ENCODE assay signal across 1 cellular context in genomic region chr1:235077571-235078479, GRCh38.
TF ChIP-seq lines count a peak whose summit lies in the region.

No MANE protein-coding gene starts in this region.

TF ChIP-seq in K562, 482 proteins besides CTCF, POLR2A, EP300 and RAD21 (continued from another document and continues in another):
- TF ChIP-seq, protein P1, sequence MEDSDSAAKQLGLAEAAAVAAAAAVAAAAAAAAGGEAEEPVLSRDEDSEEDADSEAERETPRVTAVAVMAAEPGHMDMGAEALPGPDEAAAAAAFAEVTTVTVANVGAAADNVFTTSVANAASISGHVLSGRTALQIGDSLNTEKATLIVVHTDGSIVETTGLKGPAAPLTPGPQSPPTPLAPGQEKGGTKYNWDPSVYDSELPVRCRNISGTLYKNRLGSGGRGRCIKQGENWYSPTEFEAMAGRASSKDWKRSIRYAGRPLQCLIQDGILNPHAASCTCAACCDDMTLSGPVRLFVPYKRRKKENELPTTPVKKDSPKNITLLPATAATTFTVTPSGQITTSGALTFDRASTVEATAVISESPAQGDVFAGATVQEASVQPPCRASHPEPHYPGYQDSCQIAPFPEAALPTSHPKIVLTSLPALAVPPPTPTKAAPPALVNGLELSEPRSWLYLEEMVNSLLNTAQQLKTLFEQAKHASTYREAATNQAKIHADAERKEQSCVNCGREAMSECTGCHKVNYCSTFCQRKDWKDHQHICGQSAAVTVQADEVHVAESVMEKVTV (CRISPR knock-in tag; IDR thresholded peaks at IDR 0.05) = no peak
- no peak for TF ChIP-seq POU5F1 (IDR thresholded peaks at IDR 0.05; ENCODE audit: borderline replicate concordance, low read depth, low read length, partially characterized antibody)
- TF ChIP-seq, protein P2, sequence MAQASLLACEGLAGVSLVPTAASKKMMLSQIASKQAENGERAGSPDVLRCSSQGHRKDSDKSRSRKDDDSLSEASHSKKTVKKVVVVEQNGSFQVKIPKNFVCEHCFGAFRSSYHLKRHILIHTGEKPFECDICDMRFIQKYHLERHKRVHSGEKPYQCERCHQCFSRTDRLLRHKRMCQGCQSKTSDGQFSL (CRISPR knock-in tag; IDR thresholded peaks at IDR 0.05) = no peak
- TF ChIP-seq, protein P2 (tag; IDR thresholded peaks at IDR 0.05) = no peak
- TF ChIP-seq TBP (optimal IDR thresholded peaks at IDR 0.05; ENCODE audit: low read depth, low read length) = no peak
- TF ChIP-seq DPF2 (IDR thresholded peaks at IDR 0.05) = no peak
- peak; percentile 96 for TF ChIP-seq ELF4 (CRISPR knock-in tag; IDR thresholded peaks at IDR 0.05)
- no peak for TF ChIP-seq XRCC4 (IDR thresholded peaks at IDR 0.05; ENCODE audit: extremely low read depth, insufficient read depth, insufficient read length)
- peak; percentile 71; the same call in 1 of the 2 replicates for TF ChIP-seq ZBTB2 (IDR thresholded peaks at IDR 0.05)
- TF ChIP-seq ETV1 (tag; conservative IDR thresholded peaks at IDR 0.05; ENCODE audit: low read depth) = no peak
- TF ChIP-seq, protein P3, sequence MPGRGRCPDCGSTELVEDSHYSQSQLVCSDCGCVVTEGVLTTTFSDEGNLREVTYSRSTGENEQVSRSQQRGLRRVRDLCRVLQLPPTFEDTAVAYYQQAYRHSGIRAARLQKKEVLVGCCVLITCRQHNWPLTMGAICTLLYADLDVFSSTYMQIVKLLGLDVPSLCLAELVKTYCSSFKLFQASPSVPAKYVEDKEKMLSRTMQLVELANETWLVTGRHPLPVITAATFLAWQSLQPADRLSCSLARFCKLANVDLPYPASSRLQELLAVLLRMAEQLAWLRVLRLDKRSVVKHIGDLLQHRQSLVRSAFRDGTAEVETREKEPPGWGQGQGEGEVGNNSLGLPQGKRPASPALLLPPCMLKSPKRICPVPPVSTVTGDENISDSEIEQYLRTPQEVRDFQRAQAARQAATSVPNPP (IDR thresholded peaks at IDR 0.05; ENCODE audit: borderline replicate concordance, insufficient read depth, insufficient read length) = no peak
- peak; percentile 92 for TF ChIP-seq SMARCA5 (IDR thresholded peaks at IDR 0.05)
- TF ChIP-seq BHLHE40 (IDR thresholded peaks at IDR 0.05; ENCODE audit: low read length) = no peak
- no peak for TF ChIP-seq ZNF282 (CRISPR knock-in tag; IDR thresholded peaks at IDR 0.05)
- no peak for TF ChIP-seq XRCC5 (IDR thresholded peaks at IDR 0.05; ENCODE audit: low read depth, low read length)
- TF ChIP-seq E2F3 (CRISPR knock-in tag; IDR thresholded peaks at IDR 0.05) = no peak
- TF ChIP-seq NR2C1 (IDR thresholded peaks at IDR 0.05) = peak; percentile 58; the same call in 1 of the 2 replicates
- no peak for TF ChIP-seq NR2C1 (tag; IDR thresholded peaks at IDR 0.05)
- TF ChIP-seq SREBF2 (CRISPR knock-in tag; IDR thresholded peaks at IDR 0.05) = no peak
- TF ChIP-seq ARHGAP35 (IDR thresholded peaks at IDR 0.05; ENCODE audit: partially characterized antibody) = peak; percentile 91
- TF ChIP-seq FIP1L1 (IDR thresholded peaks at IDR 0.05; ENCODE audit: low read depth, low read length, poor library complexity, severe bottlenecking) = no peak
- TF ChIP-seq EHMT2 (IDR thresholded peaks at IDR 0.05) = peak; percentile 84
- no peak for TF ChIP-seq VEZF1 (CRISPR knock-in tag; IDR thresholded peaks at IDR 0.05)
- no peak for TF ChIP-seq HDAC6 (IDR thresholded peaks at IDR 0.05; ENCODE audit: low read depth, low read length)
- TF ChIP-seq FOXK1 (CRISPR knock-in tag; IDR thresholded peaks at IDR 0.05; ENCODE audit: borderline replicate concordance) = no peak
- 0 out of 2 replicates have a peak, but pooled peaks have one; percentile 11 for TF ChIP-seq SMARCE1 (IDR thresholded peaks at IDR 0.05)
- no peak for TF ChIP-seq ZNF324 (CRISPR knock-in tag; IDR thresholded peaks at IDR 0.05)
- no peak for TF ChIP-seq POLR2G (IDR thresholded peaks at IDR 0.05; ENCODE audit: low read depth, low read length)
- TF ChIP-seq ZNF407 (IDR thresholded peaks at IDR 0.05; ENCODE audit: low read depth) = 0 out of 2 replicates have a peak, but pooled peaks have one; percentile 57
- TF ChIP-seq EP400 (IDR thresholded peaks at IDR 0.05) = no peak
- TF ChIP-seq PHF20 (IDR thresholded peaks at IDR 0.05; ENCODE audit: partially characterized antibody) = peak; percentile 98
- TF ChIP-seq, protein P4, sequence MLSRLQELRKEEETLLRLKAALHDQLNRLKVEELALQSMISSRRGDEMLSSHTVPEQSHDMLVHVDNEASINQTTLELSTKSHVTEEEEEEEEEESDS (CRISPR knock-in tag; IDR thresholded peaks at IDR 0.05) = no peak
- peak; percentile 62 to 74; a peak in 1 of 4 replicates for TF ChIP-seq CSDE1 (IDR thresholded peaks at IDR 0.05)
- no peak for TF ChIP-seq ZNF445 (CRISPR knock-in tag; IDR thresholded peaks at IDR 0.05; ENCODE audit: low read depth)
- TF ChIP-seq FUS (optimal IDR thresholded peaks at IDR 0.05; ENCODE audit: low read depth, low read length) = no peak
- TF ChIP-seq POLR2AphosphoS5 (IDR thresholded peaks at IDR 0.05; ENCODE audit: control insufficient read depth, insufficient read depth, low read depth, low read length) = no peak
- no peak for TF ChIP-seq SMARCB1 (IDR thresholded peaks at IDR 0.05; ENCODE audit: insufficient read length, low read depth)
- TF ChIP-seq ZNF584 (CRISPR knock-in tag; IDR thresholded peaks at IDR 0.05; ENCODE audit: low read depth) = no peak
- TF ChIP-seq GTF2F1 (IDR thresholded peaks at IDR 0.05; ENCODE audit: low read depth, low read length) = no peak
- TF ChIP-seq NCOA6 (IDR thresholded peaks at IDR 0.05) = no peak
- no peak for TF ChIP-seq CHAMP1 (IDR thresholded peaks at IDR 0.05)
- no peak for TF ChIP-seq ZNF41 (CRISPR knock-in tag; conservative IDR thresholded peaks at IDR 0.05)
- TF ChIP-seq EWSR1 (IDR thresholded peaks at IDR 0.05; ENCODE audit: borderline replicate concordance, low read depth, partially characterized antibody) = no peak
- no peak for TF ChIP-seq MAZ (CRISPR knock-in tag; conservative IDR thresholded peaks at IDR 0.05 in 1 of 2, IDR thresholded peaks at IDR 0.05 in 1 of 2)
- TF ChIP-seq STAG1 (CRISPR knock-in tag; IDR thresholded peaks at IDR 0.05; ENCODE audit: borderline replicate concordance) = no peak
- no peak for TF ChIP-seq IFI16 (CRISPR knock-in tag; IDR thresholded peaks at IDR 0.05)
- no peak for TF ChIP-seq ZNF384 (IDR thresholded peaks at IDR 0.05; ENCODE audit: low read depth, low read length)
- TF ChIP-seq, protein P5, sequence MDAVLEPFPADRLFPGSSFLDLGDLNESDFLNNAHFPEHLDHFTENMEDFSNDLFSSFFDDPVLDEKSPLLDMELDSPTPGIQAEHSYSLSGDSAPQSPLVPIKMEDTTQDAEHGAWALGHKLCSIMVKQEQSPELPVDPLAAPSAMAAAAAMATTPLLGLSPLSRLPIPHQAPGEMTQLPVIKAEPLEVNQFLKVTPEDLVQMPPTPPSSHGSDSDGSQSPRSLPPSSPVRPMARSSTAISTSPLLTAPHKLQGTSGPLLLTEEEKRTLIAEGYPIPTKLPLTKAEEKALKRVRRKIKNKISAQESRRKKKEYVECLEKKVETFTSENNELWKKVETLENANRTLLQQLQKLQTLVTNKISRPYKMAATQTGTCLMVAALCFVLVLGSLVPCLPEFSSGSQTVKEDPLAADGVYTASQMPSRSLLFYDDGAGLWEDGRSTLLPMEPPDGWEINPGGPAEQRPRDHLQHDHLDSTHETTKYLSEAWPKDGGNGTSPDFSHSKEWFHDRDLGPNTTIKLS (IDR thresholded peaks at IDR 0.05; ENCODE audit: borderline replicate concordance, low read depth) = no peak
